In the genomic region with DNA sequence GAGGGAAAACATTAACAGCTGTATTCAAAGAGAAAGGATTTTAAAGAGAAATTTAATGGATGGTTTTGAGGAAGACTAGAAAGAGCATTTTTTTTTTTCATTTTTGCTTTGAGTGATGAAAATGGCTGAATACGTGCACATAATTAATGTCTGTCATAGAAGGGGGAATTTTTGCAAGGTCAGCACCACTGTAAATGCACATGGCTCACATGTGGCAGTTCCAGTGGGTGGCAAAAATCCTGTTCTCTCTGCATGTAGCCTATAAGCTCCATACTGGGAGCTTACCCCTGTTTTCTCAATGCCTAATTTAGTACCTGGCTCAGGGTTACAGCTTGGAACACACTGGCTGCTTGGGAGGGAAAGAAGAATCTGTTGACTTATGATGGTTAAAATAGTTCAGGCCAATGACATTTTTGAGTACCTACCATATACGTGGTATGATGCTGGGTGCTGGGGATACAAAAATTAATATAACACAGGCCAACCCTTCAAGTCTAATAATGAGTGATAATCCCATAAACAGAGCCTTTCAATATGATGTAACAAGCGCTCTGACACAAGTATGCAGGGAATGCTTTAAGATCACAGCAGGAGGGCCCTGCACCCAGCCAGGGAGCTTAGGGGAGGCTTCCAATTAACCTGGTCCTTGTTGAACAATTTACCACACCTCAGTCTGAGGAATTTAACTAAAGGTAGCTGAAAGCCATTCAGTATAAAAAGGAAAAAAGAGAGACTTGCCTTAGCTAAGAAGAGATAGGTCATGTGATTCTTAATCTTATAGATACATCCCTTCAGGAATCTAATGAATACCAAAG, we compare ENCODE assay signal across 15 cellular contexts. TPM values are rescaled to one million over a fixed set of nuclear protein-coding genes. Genes with fewer than 3 reads are reported as not detected.
DNase-seq lines count a peak whose midpoint lies in the region; ATAC-seq and TF ChIP-seq lines count a peak whose summit lies in the region.
"Had no signal": no experiment of that assay in that cellular context is flagged by ENCODE, and none has a peak within 500 bp of the region (broad histone marks: within the 10 kb centered on the region; RNA-seq: fewer than 3 reads in every experiment).

No MANE protein-coding gene starts in this region.

- TF ChIP-seq CTCF in Calu3 (IDR thresholded peaks at IDR 0.05; ENCODE audit: unreplicated experiment) = no peak
- TF ChIP-seq CTCF in hepatocyte (IDR thresholded peaks at IDR 0.05; ENCODE audit: poor library complexity) = no peak

- no peaks in the 10 kb centered on the region for H4K20me1 ChIP-seq in hepatocyte (ENCODE audit: insufficient read depth, poor library complexity, severe bottlenecking)

- H3K27me3 ChIP-seq in hepatocyte (no peaks in the 10 kb centered on the region), neuronal stem cell (ENCODE audit: control insufficient read depth in 3 of 3, insufficient read depth in 3 of 3, low read depth in 1 of 3, low read length in 3 of 3) (no peaks in the 10 kb centered on the region)
- H3K27me3 ChIP-seq: right lobe of liver had no signal

- H3K27ac Mint-ChIP-seq in Calu3 (ENCODE audit: unreplicated experiment) = no peak overlapping the region
- H3K27ac Mint-ChIP-seq: activated naive CD4-positive, alpha-beta T cell treated with anti-CD3 and anti-CD28 coated beads, Interleukin-2, amount 50 U/mL, for 72 hours had no signal

- no peak overlapping the region for H3K14ac ChIP-seq in neuronal stem cell (ENCODE audit: low read length)

- H3K27me3 Mint-ChIP-seq in Calu3 (ENCODE audit: unreplicated experiment) = no peaks in the 10 kb centered on the region

- DNase-seq in Calu3 = peak; percentile 13
- DNase-seq in M059J (ENCODE audit: low read depth) = peak; percentile 14
- DNase-seq in hepatocyte (ENCODE audit: low spot score) = no peak
- peak; percentile 45 for DNase-seq in neuronal stem cell (ENCODE audit: low spot score)
- DNase-seq in stimulated activated CD4-positive, alpha-beta T cell treated with anti-CD3 and anti-CD28 coated beads, Interleukin-4, amount 100 ng/mL, for 24 hours = no peak
- DNase-seq in stimulated activated CD4-positive, alpha-beta T cell treated with anti-CD3 and anti-CD28 coated beads, Interleukin-15, amount 100 ng/mL, for 24 hours = no peak
- no peak for DNase-seq in Kasumi-1 (lab: John Stamatoyannopoulos, UW)
- DNase-seq: activated CD4-positive, CD25-positive, alpha-beta regulatory T cell; DMS79; MV-4-11; NCI-H2227 treated with DMSO at 0.1 percent for 48 hours; right lobe of liver; stimulated activated naive CD8-positive, alpha-beta T cell treated with anti-CD3 and anti-CD28 coated beads, Interleukin-15, Interleukin-2, amounts not matched to agents 100 U/mL and 50 U/mL, for 24 hours had no signal

- no peaks in the 10 kb centered on the region for H3K79me1 ChIP-seq in neuronal stem cell (ENCODE audit: low read depth, low read length)

- H2BK120ac ChIP-seq in neuronal stem cell (ENCODE audit: low read depth, low read length) = no peak overlapping the region

- no peak overlapping the region for H3K4me2 ChIP-seq in hepatocyte
- no peak overlapping the region for H3K4me2 ChIP-seq in neuronal stem cell (ENCODE audit: insufficient read depth, low read length, poor library complexity, severe bottlenecking)

- ATAC-seq in GM19351 (IDR thresholded peaks at IDR 0.05; ENCODE audit: unreplicated experiment) = no peak
- ATAC-seq: activated naive CD4-positive, alpha-beta T cell treated with anti-CD3 and anti-CD28 coated beads, Interleukin-2, amount 50 U/mL, for 72 hours; stimulated activated naive CD8-positive, alpha-beta T cell treated with anti-CD3 and anti-CD28 coated beads, Interleukin-15, Interleukin-2, amounts not matched to agents 100 U/mL and 50 U/mL, for 24 hours had no signal

- no peaks in the 10 kb centered on the region for H3K9me3 ChIP-seq in hepatocyte (ENCODE audit: low read depth)
- no peaks in the 10 kb centered on the region for H3K9me3 ChIP-seq in neuronal stem cell (replicated peaks in 1 of 2; ENCODE audit: control insufficient read depth in 2 of 2, insufficient read depth in 1 of 2, low read depth in 1 of 2, low read length in 2 of 2)
- H3K9me3 ChIP-seq: right lobe of liver had no signal

- H2AK5ac ChIP-seq in neuronal stem cell (ENCODE audit: low read depth, low read length) = no peak overlapping the region

- H3K4ac ChIP-seq in neuronal stem cell (ENCODE audit: low read length) = no peak overlapping the region

- no peak overlapping the region for H3K18ac ChIP-seq in neuronal stem cell (ENCODE audit: low read length)

- no peaks in the 10 kb centered on the region for H3K79me2 ChIP-seq in hepatocyte

- 72% methylated on average over 3 of the region's 3 CpGs for WGBS in hepatocyte (ENCODE audit: low lambda C conversion rate, missing lambda C conversion rate)
- WGBS in neuronal stem cell (ENCODE audit: extremely low coverage in 2 of 2, insufficient read length in 2 of 2, insufficient replicate concordance in 1 of 2), 2 donors = no CpG with 5 or more reads among the region's 3 CpGs

- H2BK5ac ChIP-seq in neuronal stem cell (ENCODE audit: low read length) = no peak overlapping the region

- no peak overlapping the region for H3K23ac ChIP-seq in neuronal stem cell (ENCODE audit: low read depth, low read length, poor library complexity)

- H3K4me1 ChIP-seq in hepatocyte (ENCODE audit: insufficient read depth) = peaks cover 25% of the 10 kb centered on the region
- H3K4me1 ChIP-seq in neuronal stem cell (ENCODE audit: control insufficient read depth in 2 of 2, insufficient read depth in 1 of 2, low read depth in 1 of 2, low read length in 2 of 2) = peaks cover 0 to 8% of the 10 kb centered on the region in 2 donors

- no peak overlapping the region for H4K8ac ChIP-seq in neuronal stem cell (ENCODE audit: low read depth, low read length)

- H3K27ac ChIP-seq in hepatocyte = peak overlapping the region; percentile 79
- peak overlapping the region; percentile 2 for H3K27ac ChIP-seq in neuronal stem cell (replicated peaks; ENCODE audit: low read length)

- H3K4me3 ChIP-seq in hepatocyte (no peak overlapping the region), neuronal stem cell (ENCODE audit: low read length in 2 of 2) (no peak overlapping the region)
- H3K4me3 ChIP-seq: right lobe of liver had no signal

- H3K4me3 Mint-ChIP-seq in Calu3 (ENCODE audit: low read depth, unreplicated experiment) = no peak overlapping the region

- CTCF ChIA-PET in Calu3 (lab: Charles Lee) = no interaction called here

- no peak overlapping the region for H3K9ac ChIP-seq in neuronal stem cell (ENCODE audit: low read depth, low read length, poor library complexity)

- no peaks in the 10 kb centered on the region for H3K36me3 Mint-ChIP-seq in Calu3 (ENCODE audit: insufficient read depth, unreplicated experiment)
- H3K36me3 Mint-ChIP-seq: activated naive CD4-positive, alpha-beta T cell treated with anti-CD3 and anti-CD28 coated beads, Interleukin-2, amount 50 U/mL, for 72 hours had no signal

- H3K4me1 Mint-ChIP-seq in Calu3 (ENCODE audit: low read depth, unreplicated experiment) = no peaks in the 10 kb centered on the region

- no peaks in the 10 kb centered on the region for H3K9me3 Mint-ChIP-seq in Calu3 (ENCODE audit: low read depth, unreplicated experiment)
- H3K9me3 Mint-ChIP-seq: activated naive CD4-positive, alpha-beta T cell treated with anti-CD3 and anti-CD28 coated beads, Interleukin-2, amount 50 U/mL, for 72 hours had no signal

- no peak overlapping the region for H2BK12ac ChIP-seq in neuronal stem cell (ENCODE audit: low read length)

- H2AFZ ChIP-seq in hepatocyte (no peak overlapping the region), neuronal stem cell (ENCODE audit: low read length) (no peak overlapping the region)

- H3K36me3 ChIP-seq in hepatocyte (replicated peaks; ENCODE audit: insufficient read depth, low read depth) (no peaks in the 10 kb centered on the region), neuronal stem cell (replicated peaks in 1 of 2; ENCODE audit: control insufficient read depth in 2 of 2, insufficient read depth in 2 of 2, low read length in 2 of 2) (peaks cover 0 to 15% of the 10 kb centered on the region in 2 donors)
- H3K36me3 ChIP-seq: right lobe of liver had no signal

- BruUV-seq in Calu3 (replicated peaks; lab: Mats Ljungman, UMichigan) = no TSS peak

- intact Hi-C loops in Calu3 (cut with micrococcal nuclease; ENCODE audit: unreplicated experiment) = no loop called here

- no peak overlapping the region for H2BK15ac ChIP-seq in neuronal stem cell (ENCODE audit: low read length)

- H3K9me2 ChIP-seq in hepatocyte (replicated peaks; ENCODE audit: insufficient read depth) = no peaks in the 10 kb centered on the region

- H4K91ac ChIP-seq in neuronal stem cell (ENCODE audit: low read depth, low read length, poor library complexity) = no peak overlapping the region

RNA-seq across cellular contexts. Expression of a gene that starts 33.0 kb away (rescaled TPM):
- 8.1 and 8.9 TPM in 2 replicates for total RNA-seq in Calu3 (2022)
- total RNA-seq in M059J (2014; rRNA removed; shearing (Covaris generic)) = 5.5 and 7.7 TPM in 2 replicates
- total RNA-seq in hepatocyte = 7.9 and 11.0 TPM in 2 replicates
- 6.2 and 9.3 TPM in 2 replicates for polyA plus RNA-seq in hepatocyte
- polyA plus RNA-seq in neuronal stem cell (2013, experiment 1 of 2) = 6.5 TPM
- 7.0 TPM for polyA plus RNA-seq in neuronal stem cell (2013, experiment 2 of 2)

RNA-seq across cellular contexts. Expression of a gene that starts 34.2 kb away (rescaled TPM):
- 15.0 and 16.1 TPM in 2 replicates for total RNA-seq in Calu3 (2022)
- total RNA-seq in M059J (2014; rRNA removed; shearing (Covaris generic)) = 30.3 and 38.0 TPM in 2 replicates
- 59.2 and 61.2 TPM in 2 replicates for total RNA-seq in hepatocyte
- polyA plus RNA-seq in hepatocyte = 30.9 and 39.1 TPM in 2 replicates
- 7.2 TPM for polyA plus RNA-seq in neuronal stem cell (2013, experiment 1 of 2)
- polyA plus RNA-seq in neuronal stem cell (2013, experiment 2 of 2) = 7.6 TPM

Comparison
In these comparisons a context has a peak if more than half of its experiments do, and no peak if none do; other contexts are left out.
1. DNase-seq: peak in Calu3 (single experiment), M059J (single experiment) and neuronal stem cell (single experiment); none in hepatocyte (single experiment), stimulated activated CD4-positive, alpha-beta T cell treated with anti-CD3 and anti-CD28 coated beads, Interleukin-4, amount 100 ng/mL, for 24 hours (single experiment), stimulated activated CD4-positive, alpha-beta T cell treated with anti-CD3 and anti-CD28 coated beads, Interleukin-15, amount 100 ng/mL, for 24 hours (single experiment) and Kasumi-1 (0 of 2).